In genomic region chr15:32844118-32844711, GRCh38 we compare ENCODE assay signal across 9 cellular contexts.
DNase-seq lines count a peak whose midpoint lies in the region; ATAC-seq, FAIRE-seq and TF ChIP-seq lines count a peak whose summit lies in the region.
"Had no signal": no experiment of that assay in that cellular context is flagged by ENCODE, and none has a peak within 500 bp of the region (broad histone marks: within the 10 kb centered on the region; RNA-seq: fewer than 3 reads in every experiment).

No MANE protein-coding gene starts in this region.

- H3K36me3 Mint-ChIP-seq in type B pancreatic cell: peaks cover 8% of the 10 kb centered on the region
- H3K36me3 Mint-ChIP-seq in activated T-helper 2 cell treated with anti-CD3 and anti-CD28 coated beads, Interferon-gamma antibody, Interleukin-2, Interleukin-4, amounts not matched to agents 10 μg/mL and 5 μg/mL and 100 μg/mL, durations not matched to agents 14 hours and 24 hours and 36 hours (ENCODE audit: low read depth): no peaks in the 10 kb centered on the region
- H3K36me3 Mint-ChIP-seq: activated naive CD8-positive, alpha-beta T cell had no signal

- no peak overlapping the region for H3K27ac Mint-ChIP-seq in type B pancreatic cell
- H3K27ac Mint-ChIP-seq in activated T-helper 2 cell treated with anti-CD3 and anti-CD28 coated beads, Interferon-gamma antibody, Interleukin-2, Interleukin-4, amounts not matched to agents 10 μg/mL and 5 μg/mL and 100 μg/mL, durations not matched to agents 14 hours and 24 hours and 36 hours: no peak overlapping the region
- H3K27ac Mint-ChIP-seq: activated naive CD8-positive, alpha-beta T cell had no signal

- H3K4me3 ChIP-seq in right atrium auricular region: no peak overlapping the region
- H3K4me3 ChIP-seq in fibroblast of villous mesenchyme (ENCODE audit: low read depth, low read length): no peak overlapping the region

- H3K27me3 Mint-ChIP-seq in type B pancreatic cell: no peaks in the 10 kb centered on the region
- no peaks in the 10 kb centered on the region for H3K27me3 Mint-ChIP-seq in activated T-helper 2 cell treated with anti-CD3 and anti-CD28 coated beads, Interferon-gamma antibody, Interleukin-2, Interleukin-4, amounts not matched to agents 10 μg/mL and 5 μg/mL and 100 μg/mL, durations not matched to agents 14 hours and 24 hours and 36 hours (ENCODE audit: low read depth)

- H3K4me3 Mint-ChIP-seq in type B pancreatic cell: no peak overlapping the region
- H3K4me3 Mint-ChIP-seq in activated T-helper 2 cell treated with anti-CD3 and anti-CD28 coated beads, Interferon-gamma antibody, Interleukin-2, Interleukin-4, amounts not matched to agents 10 μg/mL and 5 μg/mL and 100 μg/mL, durations not matched to agents 14 hours and 24 hours and 36 hours (ENCODE audit: low read depth): no peak overlapping the region
- H3K4me3 Mint-ChIP-seq: activated naive CD8-positive, alpha-beta T cell had no signal

- peak; percentile 75 for FAIRE-seq in RCC 7860 (lab: Jason Lieb, UNC)

- no peak overlapping the region for H3K27ac ChIP-seq in right atrium auricular region

- DNase-seq in right atrium auricular region (ENCODE audit: low spot score) (no peak), Right ventricle myocardium superior (no peak), RCC 7860 (ENCODE audit: low spot score) (no peak), fibroblast of villous mesenchyme (ENCODE audit: low read depth) (peak; percentile 60), type B pancreatic cell (ENCODE audit: extremely low spot score, unreplicated experiment) (no peak)
- DNase-seq in activated T-helper 2 cell treated with anti-CD3 and anti-CD28 coated beads, Interferon-gamma antibody, Interleukin-2, Interleukin-4, amounts not matched to agents 10 μg/mL and 5 μg/mL and 100 μg/mL, durations not matched to agents 14 hours and 24 hours and 36 hours (ENCODE audit: low spot score): no peak
- no peak for DNase-seq in activated CD8-positive, alpha-beta memory T cell treated with anti-CD3 and anti-CD28 coated beads for 24 hours

- no peaks in the 10 kb centered on the region for H3K9me3 ChIP-seq in right atrium auricular region

- intact Hi-C loops in Right ventricle myocardium superior (cut with DNase I): loop anchor here (10.0 kb wide), 1 partner anchor 101 kb away; no protein-coding TSS in a partner anchor
- intact Hi-C loops in activated T-helper 2 cell treated with anti-CD3 and anti-CD28 coated beads, Interferon-gamma antibody, Interleukin-2, Interleukin-4, amounts not matched to agents 10 μg/mL and 5 μg/mL and 100 μg/mL, durations not matched to agents 14 hours and 24 hours and 36 hours (cut with micrococcal nuclease): no loop called here

- TF ChIP-seq CTCF in right atrium auricular region (IDR thresholded peaks at IDR 0.05): peak; percentile 20 to 66
- TF ChIP-seq CTCF in fibroblast of villous mesenchyme (IDR thresholded peaks at IDR 0.05; ENCODE audit: insufficient read depth, low read depth, low read length): peak; percentile 76
- peak; percentile 80 for TF ChIP-seq CTCF in type B pancreatic cell (conservative IDR thresholded peaks at IDR 0.05)

- H3K4me1 ChIP-seq in right atrium auricular region: no peaks in the 10 kb centered on the region

- H3K9me3 Mint-ChIP-seq in type B pancreatic cell: no peaks in the 10 kb centered on the region
- H3K9me3 Mint-ChIP-seq in activated T-helper 2 cell treated with anti-CD3 and anti-CD28 coated beads, Interferon-gamma antibody, Interleukin-2, Interleukin-4, amounts not matched to agents 10 μg/mL and 5 μg/mL and 100 μg/mL, durations not matched to agents 14 hours and 24 hours and 36 hours: no peaks in the 10 kb centered on the region

- peaks cover 24% of the 10 kb centered on the region for H3K4me1 Mint-ChIP-seq in type B pancreatic cell (ENCODE audit: unreplicated experiment)
- no peaks in the 10 kb centered on the region for H3K4me1 Mint-ChIP-seq in activated T-helper 2 cell treated with anti-CD3 and anti-CD28 coated beads, Interferon-gamma antibody, Interleukin-2, Interleukin-4, amounts not matched to agents 10 μg/mL and 5 μg/mL and 100 μg/mL, durations not matched to agents 14 hours and 24 hours and 36 hours (ENCODE audit: low read depth)

- ATAC-seq in Right ventricle myocardium superior (ENCODE audit: poor library complexity) (no peak), HG03439 (IDR thresholded peaks at IDR 0.05; ENCODE audit: unreplicated experiment) (no peak)

- H3K36me3 ChIP-seq in right atrium auricular region: no peaks in the 10 kb centered on the region

- H3K27me3 ChIP-seq in right atrium auricular region: no peaks in the 10 kb centered on the region
